Comparison of ENCODE assay signal across 13 cellular contexts in genomic region chr3:27720029-27720518, GRCh38. TPM values are rescaled to one million over a fixed set of nuclear protein-coding genes. Genes with fewer than 3 reads are reported as not detected.
DNase-seq lines count a peak whose midpoint lies in the region; ATAC-seq lines count a peak whose summit lies in the region.
"Had no signal": no experiment of that assay in that cellular context is flagged by ENCODE, and none has a peak within 500 bp of the region (broad histone marks: within the 10 kb centered on the region; RNA-seq: fewer than 3 reads in every experiment).

No MANE protein-coding gene starts in this region.

- H3K9me2 ChIP-seq in Karpas-422 (replicated peaks; ENCODE audit: insufficient read depth, low read length) = no peaks in the 10 kb centered on the region

- H3K4me3 ChIP-seq in trophoblast cell (ENCODE audit: low read depth, low read length) = no peak overlapping the region
- H3K4me3 ChIP-seq in Karpas-422 (ENCODE audit: low read length) = no peak overlapping the region

- H3K23ac ChIP-seq in trophoblast cell (ENCODE audit: low read length) = no peak overlapping the region

- ATAC-seq in activated T-cell treated with anti-CD3 and anti-CD28 coated beads, Interleukin-2, amount 50 U/mL, for 72 hours (replicated peaks in 1 of 2) = no peak

- H3K4me1 ChIP-seq in trophoblast cell (ENCODE audit: control insufficient read depth in 1 of 2, insufficient read depth in 2 of 2, low read length in 2 of 2) = peaks cover 12 to 18% of the 10 kb centered on the region in 2 experiments
- H3K4me1 ChIP-seq in Karpas-422 (ENCODE audit: low read length) = peaks cover 5% of the 10 kb centered on the region; the same call in 1 of the 2 replicates

- H2BK5ac ChIP-seq in trophoblast cell (ENCODE audit: low read depth, low read length, poor library complexity) = no peak overlapping the region

- H3K36me3 ChIP-seq in trophoblast cell (ENCODE audit: control insufficient read depth in 1 of 2, insufficient read depth in 2 of 2, low read length in 2 of 2) (no peaks in the 10 kb centered on the region), Karpas-422 (ENCODE audit: insufficient read depth, low read length) (no peaks in the 10 kb centered on the region)
- H3K36me3 ChIP-seq: vagina had no signal

- H3K27ac ChIP-seq in trophoblast cell (ENCODE audit: low read depth, low read length) (no peak overlapping the region), Karpas-422 (ENCODE audit: low read length) (no peak overlapping the region)
- H3K27ac ChIP-seq: vagina had no signal

- H3K27ac Mint-ChIP-seq in activated naive CD4-positive, alpha-beta T cell treated with anti-CD3 and anti-CD28 coated beads, Interleukin-2, amount 50 U/mL, for 24 hours = no peak overlapping the region
- H3K27ac Mint-ChIP-seq in activated T-cell treated with anti-CD3 and anti-CD28 coated beads, Interleukin-2, amount 50 U/mL, for 72 hours = peak overlapping the region; percentile 12
- H3K27ac Mint-ChIP-seq in immature natural killer cell = peak overlapping the region; percentile 90 to 98 (median 96)

- H3K9ac ChIP-seq in trophoblast cell (ENCODE audit: low read length) = no peak overlapping the region
- no peak overlapping the region for H3K9ac ChIP-seq in Karpas-422 (ENCODE audit: low read length)

- H4K91ac ChIP-seq in trophoblast cell (ENCODE audit: low read depth, low read length) = no peak overlapping the region

- H3K9me3 Mint-ChIP-seq in activated naive CD4-positive, alpha-beta T cell treated with anti-CD3 and anti-CD28 coated beads, Interleukin-2, amount 50 U/mL, for 24 hours = no peaks in the 10 kb centered on the region
- no peaks in the 10 kb centered on the region for H3K9me3 Mint-ChIP-seq in activated T-cell treated with anti-CD3 and anti-CD28 coated beads, Interleukin-2, amount 50 U/mL, for 72 hours
- no peaks in the 10 kb centered on the region for H3K9me3 Mint-ChIP-seq in immature natural killer cell

- no peak overlapping the region for H3K4ac ChIP-seq in trophoblast cell (ENCODE audit: low read depth, low read length)

- H2BK12ac ChIP-seq in trophoblast cell (ENCODE audit: low read length) = no peak overlapping the region

- no peaks in the 10 kb centered on the region for H4K20me1 ChIP-seq in Karpas-422 (ENCODE audit: insufficient read depth, low read depth, low read length)

- H2BK120ac ChIP-seq in trophoblast cell (ENCODE audit: insufficient read depth, low read length, poor library complexity) = no peak overlapping the region

- DNase-seq in activated naive CD4-positive, alpha-beta T cell (lab: John Stamatoyannopoulos, UW) = no peak
- DNase-seq in activated T-cell treated with anti-CD3 and anti-CD28 coated beads, Interleukin-2, amount 50 U/mL, for 72 hours = no peak
- peak; percentile 67 to 73 (median 70) for DNase-seq in immature natural killer cell
- DNase-seq in trophoblast cell = no peak
- DNase-seq in NCI-H345 treated with DMSO at 0.1 percent for 48 hours (lab: John Stamatoyannopoulos, UW; ENCODE audit: unreplicated experiment) = no peak
- DNase-seq in Kasumi-1 (lab: John Stamatoyannopoulos, UW) = no peak
- no peak for DNase-seq in Karpas-422
- DNase-seq: effector CD8-positive, alpha-beta T cell; head of caudate nucleus; NCI-H1694 had no signal

- H3K79me1 ChIP-seq in trophoblast cell (ENCODE audit: low read length) = no peaks in the 10 kb centered on the region

- no peak overlapping the region for H3K4me2 ChIP-seq in trophoblast cell (ENCODE audit: low read length)
- H3K4me2 ChIP-seq in Karpas-422 (ENCODE audit: low read depth, low read length, poor library complexity, severe bottlenecking) = no peak overlapping the region

- no peak overlapping the region for H3K14ac ChIP-seq in trophoblast cell (ENCODE audit: low read length)

- H3K79me2 ChIP-seq in trophoblast cell (ENCODE audit: control insufficient read depth, insufficient read depth, low read length, poor library complexity) (no peaks in the 10 kb centered on the region), Karpas-422 (ENCODE audit: low read length) (no peaks in the 10 kb centered on the region)

- WGBS in trophoblast cell (ENCODE audit: extremely low coverage, insufficient coverage, insufficient read length) = no CpG with 5 or more reads among the region's 15 CpGs

- no peaks in the 10 kb centered on the region for H3K36me3 Mint-ChIP-seq in activated naive CD4-positive, alpha-beta T cell treated with anti-CD3 and anti-CD28 coated beads, Interleukin-2, amount 50 U/mL, for 24 hours
- H3K36me3 Mint-ChIP-seq in activated T-cell treated with anti-CD3 and anti-CD28 coated beads, Interleukin-2, amount 50 U/mL, for 72 hours (ENCODE audit: insufficient read depth in 2 of 2) = peaks cover 0 to 2% of the 10 kb centered on the region in 2 donors
- H3K36me3 Mint-ChIP-seq in immature natural killer cell = peaks cover 22 to 46% (median 43%) of the 10 kb centered on the region in 3 donors

- H3K18ac ChIP-seq in trophoblast cell (ENCODE audit: low read length) = no peak overlapping the region

- no peak overlapping the region for H2AFZ ChIP-seq in trophoblast cell (ENCODE audit: insufficient read depth, low read length, poor library complexity)
- no peak overlapping the region for H2AFZ ChIP-seq in Karpas-422 (ENCODE audit: low read length)

- H3K4me3 Mint-ChIP-seq in activated naive CD4-positive, alpha-beta T cell treated with anti-CD3 and anti-CD28 coated beads, Interleukin-2, amount 50 U/mL, for 24 hours = peak overlapping the region; percentile 76
- peak overlapping the region; percentile 83 to 89 for H3K4me3 Mint-ChIP-seq in activated T-cell treated with anti-CD3 and anti-CD28 coated beads, Interleukin-2, amount 50 U/mL, for 72 hours
- peak overlapping the region; percentile 97 to 100 (median 99) for H3K4me3 Mint-ChIP-seq in immature natural killer cell

- H3K27me3 Mint-ChIP-seq in activated naive CD4-positive, alpha-beta T cell treated with anti-CD3 and anti-CD28 coated beads, Interleukin-2, amount 50 U/mL, for 24 hours = peaks cover 35% of the 10 kb centered on the region
- peaks cover 84% of the 10 kb centered on the region for H3K27me3 Mint-ChIP-seq in activated T-cell treated with anti-CD3 and anti-CD28 coated beads, Interleukin-2, amount 50 U/mL, for 72 hours (ENCODE audit: low read depth)
- peaks cover 36 to 56% (median 39%) of the 10 kb centered on the region in 3 donors for H3K27me3 Mint-ChIP-seq in immature natural killer cell (ENCODE audit: low read depth in 3 of 3)

- peaks cover 35% of the 10 kb centered on the region for H3K4me1 Mint-ChIP-seq in activated naive CD4-positive, alpha-beta T cell treated with anti-CD3 and anti-CD28 coated beads, Interleukin-2, amount 50 U/mL, for 24 hours
- H3K4me1 Mint-ChIP-seq in activated T-cell treated with anti-CD3 and anti-CD28 coated beads, Interleukin-2, amount 50 U/mL, for 72 hours (ENCODE audit: low read depth) = peaks cover 32% of the 10 kb centered on the region
- H3K4me1 Mint-ChIP-seq in immature natural killer cell = peaks cover 74 to 80% of the 10 kb centered on the region in 2 donors

- no peak overlapping the region for H4K8ac ChIP-seq in trophoblast cell (ENCODE audit: low read depth, low read length)

- peaks cover 81% of the 10 kb centered on the region for H3K27me3 ChIP-seq in trophoblast cell (ENCODE audit: insufficient read depth, low read length)
- no peaks in the 10 kb centered on the region for H3K27me3 ChIP-seq in Karpas-422 (ENCODE audit: low read length)

- H3K9me3 ChIP-seq in trophoblast cell (ENCODE audit: insufficient read depth, low read depth, low read length) = peaks cover 4% of the 10 kb centered on the region
- H3K9me3 ChIP-seq in Karpas-422 (ENCODE audit: low read length) = no peaks in the 10 kb centered on the region
- H3K9me3 ChIP-seq: vagina had no signal

- no peak overlapping the region for H4K12ac ChIP-seq in trophoblast cell (ENCODE audit: low read depth, low read length)

- no peak overlapping the region for H2AK5ac ChIP-seq in trophoblast cell (ENCODE audit: low read length)

RNA-seq across cellular contexts. Expression of gene EOMES, which starts 2.0 kb away (rescaled TPM):
- 1 to 10 TPM; 1.2 to 7.2 TPM for total RNA-seq in activated T-cell treated with anti-CD3 and anti-CD28 coated beads, Interleukin-2, amount 50 U/mL, for 72 hours
- 100 to 1,000 TPM in 2 of 3 donors, 10 to 100 TPM in 1; 96.5 to 189 (median 158) TPM for polyA plus RNA-seq in immature natural killer cell
- polyA plus RNA-seq in trophoblast cell (2013) = 0.01 TPM in 1 of 2 replicates, not detected in the other
- 0.54 and 0.60 TPM in 2 replicates for total RNA-seq in Karpas-422 (2014; rRNA removed; shearing (Covaris generic); ENCODE audit: low replicate concordance)
- total RNA-seq: renal cortical epithelial cell had no signal

Comparison
In these comparisons a context has a peak if more than half of its experiments do, and no peak if none do; other contexts are left out.
1. DNase-seq: peak in immature natural killer cell (3 of 3); none in activated naive CD4-positive, alpha-beta T cell (0 of 4), activated T-cell treated with anti-CD3 and anti-CD28 coated beads, Interleukin-2, amount 50 U/mL, for 72 hours (0 of 2), trophoblast cell (0 of 2), NCI-H345 treated with DMSO at 0.1 percent for 48 hours (single experiment), Kasumi-1 (0 of 2) and Karpas-422 (single experiment).
2. Peak in every context shown above with its lines, with median percentiles within 50 percentile points of each other: H3K4me3 Mint-ChIP-seq.